ENCODE assay signal across 8 cellular contexts in genomic region chr2:127387655-127388422, GRCh38. TPM values are rescaled to one million over a fixed set of nuclear protein-coding genes. Genes with fewer than 3 reads are reported as not detected.
A peak's percentile ranks its signal among the peaks of the same experiment; 100 is the strongest.
DNase-seq lines count a peak whose midpoint lies in the region; ATAC-seq and TF ChIP-seq lines count a peak whose summit lies in the region.

Gene MAP3K2, minus strand, starts transcription at chr2:127387975. Its CDS starts 44,846 bp downstream, at chr2:127343129.

- H3K4me3 Mint-ChIP-seq in activated naive CD8-positive, alpha-beta T cell = peak within 1 kb of the TSS; percentile 94

- H3K36me3 ChIP-seq in osteoblast (ENCODE audit: insufficient read depth, low read length) (no peaks in the 10 kb centered on the region), testis (ENCODE audit: low read depth, missing control alignments) (no peaks in the 10 kb centered on the region)

- ATAC-seq in HG02571 (IDR thresholded peaks at IDR 0.05; ENCODE audit: unreplicated experiment) = peak; percentile 67

- H4K20me1 ChIP-seq in osteoblast (ENCODE audit: insufficient read depth, low read length) = peaks cover 23% of the 10 kb centered on the region

- H3K9me3 ChIP-seq in osteoblast (ENCODE audit: low read depth, low read length) = no peaks in the 10 kb centered on the region
- no peaks in the 10 kb centered on the region for H3K9me3 ChIP-seq in testis

- H3K79me2 ChIP-seq in osteoblast (ENCODE audit: insufficient read depth, low read length) = peaks cover 44% of the 10 kb centered on the region

- POLR2A ChIA-PET in GM10248 (lab: Yijun Ruan, JAX) = interaction anchor here (1.1 kb wide), 1 partner anchor 10 kb away, joined by 3 read pairs; no protein-coding TSS in a partner anchor

- TF ChIP-seq CTCF in GM10248 (IDR thresholded peaks at IDR 0.05; ENCODE audit: control extremely low read depth, extremely low read depth, low read depth, missing control alignments) = no peak
- no peak for TF ChIP-seq CTCF in osteoblast (IDR thresholded peaks at IDR 0.05; ENCODE audit: extremely low read depth, low read depth, low read length)
- TF ChIP-seq CTCF in testis (IDR thresholded peaks at IDR 0.05) = peak in 1 of 3 experiments; percentile 8

- WGBS in testis, 2 donors = 0% methylated on average over 2 to 100 of the region's 100 CpGs

- peaks cover 8% of the 10 kb centered on the region for H3K36me3 Mint-ChIP-seq in activated naive CD8-positive, alpha-beta T cell

- CTCF ChIA-PET in GM10248 (lab: Yijun Ruan, JAX) = interaction anchor here (1.2 to 2.1 kb wide), 4 partner anchors 11 to 79 kb away, joined by 3 to 9 read pairs (median 6); no protein-coding TSS in a partner anchor

- H3K9me3 Mint-ChIP-seq in activated naive CD8-positive, alpha-beta T cell (ENCODE audit: low read depth) = no peaks in the 10 kb centered on the region

- H3K27ac Mint-ChIP-seq in activated naive CD8-positive, alpha-beta T cell = peak within 1 kb of the TSS; percentile 97

- peaks cover 69% of the 10 kb centered on the region for H3K4me1 Mint-ChIP-seq in activated naive CD8-positive, alpha-beta T cell (ENCODE audit: low read depth)

- peaks cover 30% of the 10 kb centered on the region for H3K4me1 ChIP-seq in osteoblast (ENCODE audit: insufficient read depth, low read length)
- H3K4me1 ChIP-seq in testis = peaks cover 13% of the 10 kb centered on the region

- intact Hi-C loops in testis (cut with DNase I; ENCODE audit: low total_unique reads) = no loop called here

- H3K4me2 ChIP-seq in osteoblast (ENCODE audit: insufficient read depth, low read length) = peak within 1 kb of the TSS; percentile 100

- peak within 1 kb of the TSS; percentile 88 for H3K4me3 ChIP-seq in osteoblast (ENCODE audit: insufficient read depth, low read length)
- peak within 1 kb of the TSS; percentile 97 to 99 for H3K4me3 ChIP-seq in testis

- H2AFZ ChIP-seq in osteoblast (ENCODE audit: low read length) = peak within 1 kb of the TSS; percentile 84

- DNase-seq in GM10248 (ENCODE audit: extremely low spot score) = peak; percentile 97
- peak; percentile 82 for DNase-seq in NCI-H1048 (lab: John Stamatoyannopoulos, UW)
- DNase-seq in SKM-1 treated with dmso at 0.1 percent for 144 hours (lab: John Stamatoyannopoulos, UW; ENCODE audit: unreplicated experiment) = peak; percentile 77
- peak; percentile 97 for DNase-seq in glomerular visceral epithelial cell (ENCODE audit: extremely low spot score)
- DNase-seq in osteoblast (ENCODE audit: insufficient read length, low spot score, missing footprints) = peak; percentile 99
- DNase-seq in testis = peak; percentile 93

- H3K27ac ChIP-seq in osteoblast (ENCODE audit: low read depth, low read length) (peak within 1 kb of the TSS; percentile 95), testis (peak within 1 kb of the TSS; percentile 100)

- peak; percentile 64 for TF ChIP-seq POLR2A in testis (IDR thresholded peaks at IDR 0.05)

- no peaks in the 10 kb centered on the region for H3K27me3 ChIP-seq in osteoblast (ENCODE audit: insufficient read depth, low read length)
- no peaks in the 10 kb centered on the region for H3K27me3 ChIP-seq in testis

- H3K27me3 Mint-ChIP-seq in activated naive CD8-positive, alpha-beta T cell = no peaks in the 10 kb centered on the region

RNA-seq across cellular contexts. Expression of gene MAP3K2, which starts in this region (rescaled TPM):
- total RNA-seq in osteoblast = 64.1 and 65.4 TPM in 2 replicates
- 10 to 100 TPM; 74.0 to 74.5 TPM for total RNA-seq in testis
- 16.3 TPM for polyA plus RNA-seq in testis (ENCODE audit: insufficient read depth, low read depth, low replicate concordance)

Comparison
In these comparisons a context has a peak if more than half of its experiments do, and no peak if none do; other contexts are left out.
1. Peak in every context shown above with its lines: DNase-seq, ATAC-seq, H3K4me3 ChIP-seq and H3K27ac ChIP-seq.